ENCODE assay signal across 13 cellular contexts in genomic region chr4:22487333-22487732, GRCh38. TPM values are rescaled to one million over a fixed set of nuclear protein-coding genes. Genes with fewer than 3 reads are reported as not detected.
DNase-seq lines count a peak whose midpoint lies in the region; ATAC-seq and TF ChIP-seq lines count a peak whose summit lies in the region.
"Had no signal": no experiment of that assay in that cellular context is flagged by ENCODE, and none has a peak within 500 bp of the region (broad histone marks: within the 10 kb centered on the region; RNA-seq: fewer than 3 reads in every experiment).

No MANE protein-coding gene starts in this region.

- H2BK120ac ChIP-seq in H9 (ENCODE audit: low read depth, low read length, poor library complexity, severe bottlenecking) = no peak overlapping the region

- no peak overlapping the region for H2AK5ac ChIP-seq in H9 (ENCODE audit: insufficient read length, low read length)

- no peak overlapping the region for H2AFZ ChIP-seq in H9 (ENCODE audit: low read length)
- no peak overlapping the region for H2AFZ ChIP-seq in Karpas-422 (ENCODE audit: low read length)

- ATAC-seq in Right ventricle myocardium inferior (peak; percentile 49), right cardiac atrium (no peak), psoas muscle (peak; percentile 82 to 93 (median 88)), HG02870 (IDR thresholded peaks at IDR 0.05; ENCODE audit: unreplicated experiment) (no peak)

- H3K4me3 ChIP-seq in right cardiac atrium (ENCODE audit: low read length) = no peak overlapping the region
- no peak overlapping the region for H3K4me3 ChIP-seq in psoas muscle
- no peak overlapping the region for H3K4me3 ChIP-seq in Karpas-422 (ENCODE audit: low read length)
- H3K4me3 ChIP-seq: HAP-1 had no signal

- no peak overlapping the region for H3T11ph ChIP-seq in H9 (ENCODE audit: low read length)

- H3K4me1 ChIP-seq in right cardiac atrium (ENCODE audit: control insufficient read depth, insufficient read depth, low read length) = peaks cover 3% of the 10 kb centered on the region
- H3K4me1 ChIP-seq in H9 (ENCODE audit: insufficient read depth, low read length) = peaks cover 6% of the 10 kb centered on the region; the same call in 1 of the 2 replicates
- peaks cover 68% of the 10 kb centered on the region for H3K4me1 ChIP-seq in psoas muscle
- H3K4me1 ChIP-seq in Karpas-422 (ENCODE audit: low read length) = no peaks in the 10 kb centered on the region

- H3K56ac ChIP-seq in H9 (ENCODE audit: insufficient read length, low read depth, low read length) = no peak overlapping the region

- no peak overlapping the region for H4K5ac ChIP-seq in H9 (ENCODE audit: insufficient read length, low read depth, low read length)

- no peak overlapping the region for H3K4ac ChIP-seq in H9 (ENCODE audit: low read depth, low read length)

- H2BK12ac ChIP-seq in H9 (ENCODE audit: insufficient read length, low read depth, low read length) = no peak overlapping the region

- H3K27me3 ChIP-seq in right cardiac atrium (ENCODE audit: control insufficient read depth, insufficient read depth) = no peaks in the 10 kb centered on the region
- no peaks in the 10 kb centered on the region for H3K27me3 ChIP-seq in H9 (ENCODE audit: insufficient read depth, low read length)
- no peaks in the 10 kb centered on the region for H3K27me3 ChIP-seq in psoas muscle (ENCODE audit: insufficient read depth in 3 of 3, low read length in 2 of 3)
- no peaks in the 10 kb centered on the region for H3K27me3 ChIP-seq in Karpas-422 (ENCODE audit: low read length)

- H2BK15ac ChIP-seq in H9 (ENCODE audit: low read depth, low read length) = no peak overlapping the region

- H3K36me3 Mint-ChIP-seq in H9 (ENCODE audit: insufficient read depth in 1 of 3, low read depth in 3 of 3) (peaks cover 2 to 7% (median 3%) of the 10 kb centered on the region in 3 experiments; a peak in 3 of 7 replicates), glutamatergic neuron (ENCODE audit: unreplicated experiment) (no peaks in the 10 kb centered on the region)
- H3K36me3 Mint-ChIP-seq: CD4-positive, alpha-beta memory T cell had no signal

- no peak overlapping the region for H4K8ac ChIP-seq in H9 (replicated peaks; ENCODE audit: insufficient read length, low read depth, low read length)

- peaks cover 31% of the 10 kb centered on the region; the same call in 1 of the 2 replicates for H3K79me2 ChIP-seq in H9 (ENCODE audit: insufficient read depth, low read length)
- H3K79me2 ChIP-seq in Karpas-422 (ENCODE audit: low read length) = no peaks in the 10 kb centered on the region

- intact Hi-C loops in Right ventricle myocardium inferior (cut with DNase I) = no loop called here
- intact Hi-C loops in right cardiac atrium (cut with DNase I) = no loop called here
- intact Hi-C loops in psoas muscle (cut with DNase I) = no loop called here

- H3K23me2 ChIP-seq in H9 (ENCODE audit: insufficient read length, low read depth, low read length, poor library complexity, severe bottlenecking) = no peaks in the 10 kb centered on the region

- H3K9me2 ChIP-seq in Karpas-422 (replicated peaks; ENCODE audit: insufficient read depth, low read length) = no peaks in the 10 kb centered on the region

- H3K9ac ChIP-seq in H9 (ENCODE audit: extremely low read depth, insufficient read length, low read length) (no peak overlapping the region), Karpas-422 (ENCODE audit: low read length) (no peak overlapping the region)

- H3K4me1 Mint-ChIP-seq in H9 (peaks cover 51 to 59% of the 10 kb centered on the region in 2 experiments), glutamatergic neuron (ENCODE audit: low read depth, unreplicated experiment) (peaks cover 49% of the 10 kb centered on the region)
- H3K4me1 Mint-ChIP-seq: CD4-positive, alpha-beta memory T cell had no signal

- no peaks in the 10 kb centered on the region for H3K9me3 ChIP-seq in right cardiac atrium (ENCODE audit: control insufficient read depth, low read length)
- H3K9me3 ChIP-seq in H9 (ENCODE audit: control insufficient read depth, low read depth, low read length) = no peaks in the 10 kb centered on the region
- no peaks in the 10 kb centered on the region for H3K9me3 ChIP-seq in psoas muscle
- H3K9me3 ChIP-seq in Karpas-422 (ENCODE audit: low read length) = no peaks in the 10 kb centered on the region
- H3K9me3 ChIP-seq: HAP-1 had no signal

- no peak overlapping the region for H3K14ac ChIP-seq in H9 (ENCODE audit: insufficient read depth, low read length)

- H3K18ac ChIP-seq in H9 (ENCODE audit: insufficient read length, low read depth, low read length) = no peak overlapping the region

- H3K36me3 ChIP-seq in psoas muscle (ENCODE audit: insufficient read depth in 1 of 2, low read depth in 1 of 2) (no peaks in the 10 kb centered on the region), Karpas-422 (ENCODE audit: insufficient read depth, low read length) (no peaks in the 10 kb centered on the region)
- H3K36me3 ChIP-seq: HAP-1 had no signal

- TF ChIP-seq CTCF in H9 (conservative IDR thresholded peaks at IDR 0.05) (no peak), glutamatergic neuron (IDR thresholded peaks at IDR 0.05; ENCODE audit: partially characterized antibody, unreplicated experiment) (no peak), psoas muscle (IDR thresholded peaks at IDR 0.05) (no peak)

- H3K27ac Mint-ChIP-seq in H9 (peak overlapping the region in 2 of 3 experiments; percentile 40 to 79; a peak in 2 of 7 replicates), glutamatergic neuron (ENCODE audit: unreplicated experiment) (peak overlapping the region; percentile 20)
- H3K27ac Mint-ChIP-seq: CD4-positive, alpha-beta memory T cell had no signal

- no peak overlapping the region for H3K4me3 Mint-ChIP-seq in H9
- H3K4me3 Mint-ChIP-seq in glutamatergic neuron (ENCODE audit: unreplicated experiment) = no peak overlapping the region
- H3K4me3 Mint-ChIP-seq: CD4-positive, alpha-beta memory T cell had no signal

- no peak overlapping the region for H4K91ac ChIP-seq in H9 (ENCODE audit: insufficient read length, low read depth, low read length)

- H3K4me2 ChIP-seq in H9 (ENCODE audit: insufficient read depth, insufficient read length, low read length) (no peak overlapping the region), Karpas-422 (ENCODE audit: low read depth, low read length, poor library complexity, severe bottlenecking) (no peak overlapping the region)

- H2BK5ac ChIP-seq in H9 (ENCODE audit: insufficient read length, low read length) = no peak overlapping the region

- H3K9me3 Mint-ChIP-seq in H9 (no peaks in the 10 kb centered on the region), glutamatergic neuron (ENCODE audit: unreplicated experiment) (peaks cover 5% of the 10 kb centered on the region)

- DNase-seq in Right ventricle myocardium inferior (ENCODE audit: missing footprints) = no peak
- DNase-seq in right cardiac atrium = no peak
- no peak for DNase-seq in H9
- no peak for DNase-seq in glutamatergic neuron
- no peak for DNase-seq in psoas muscle
- no peak for DNase-seq in Karpas-422
- no peak for DNase-seq in NCI-H2029 (lab: John Stamatoyannopoulos, UW)
- DNase-seq: ACHN; CD4-positive, alpha-beta memory T cell; NCI-H1436; NCI-H510A treated with DMSO at 0.1 percent for 48 hours had no signal

- H3K27ac ChIP-seq in right cardiac atrium (ENCODE audit: low read length) = no peak overlapping the region
- H3K27ac ChIP-seq in H9 (ENCODE audit: insufficient read length, low read depth, low read length) = no peak overlapping the region
- H3K27ac ChIP-seq in psoas muscle = peak overlapping the region; percentile 71
- H3K27ac ChIP-seq in Karpas-422 (ENCODE audit: low read length) = no peak overlapping the region

- H3K27me3 Mint-ChIP-seq in H9 (ENCODE audit: low read depth) = no peaks in the 10 kb centered on the region
- H3K27me3 Mint-ChIP-seq in glutamatergic neuron (ENCODE audit: unreplicated experiment) = peaks cover 5% of the 10 kb centered on the region
- H3K27me3 Mint-ChIP-seq: CD4-positive, alpha-beta memory T cell had no signal

- no peaks in the 10 kb centered on the region for H3K79me1 ChIP-seq in H9 (ENCODE audit: insufficient read depth, low read depth, low read length, poor library complexity, severe bottlenecking)

- H3K23ac ChIP-seq in H9 (ENCODE audit: insufficient read length, low read depth, low read length) = no peak overlapping the region

- H2BK20ac ChIP-seq in H9 (ENCODE audit: low read depth, low read length, poor library complexity, severe bottlenecking) = no peak overlapping the region

- 84% methylated on average over 5 of the region's 5 CpGs for WGBS in right cardiac atrium
- no CpG with 5 or more reads among the region's 5 CpGs for WGBS in H9 (ENCODE audit: extremely low coverage, insufficient read length, low lambda C conversion rate)
- 28 to 61% (median 46%) methylated on average over 5 of the region's 5 CpGs for WGBS in psoas muscle, 3 donors

- peaks cover 2% of the 10 kb centered on the region for H4K20me1 ChIP-seq in H9 (ENCODE audit: control insufficient read depth, insufficient read depth, insufficient read length)
- H4K20me1 ChIP-seq in Karpas-422 (ENCODE audit: insufficient read depth, low read depth, low read length) = no peaks in the 10 kb centered on the region

RNA-seq across cellular contexts. Expression of gene ADGRA3, which starts 28.5 kb away (rescaled TPM):
- total RNA-seq in Right ventricle myocardium inferior (32.5 TPM), right cardiac atrium (10 to 100 TPM; 28.4 to 40.4 (median 31.4) TPM), H9 (2021) (54.4 and 56.5 TPM in 2 replicates), glutamatergic neuron (ENCODE audit: unreplicated experiment) (76.2 TPM), psoas muscle (10 to 100 TPM; 19.0 to 32.1 (median 23.2) TPM)
- polyA plus RNA-seq in right cardiac atrium (15.6 TPM), psoas muscle (10 to 100 TPM in 2 of 3 donors, 1 to 10 TPM in 1; 7.4 to 17.5 (median 16.9) TPM)
- not detected in 2 replicates for total RNA-seq in Karpas-422 (2014; rRNA removed; shearing (Covaris generic); ENCODE audit: low replicate concordance)

Comparison
In these comparisons a context has a peak if more than half of its experiments do, and no peak if none do; other contexts are left out.
1. ATAC-seq: peak in Right ventricle myocardium inferior (single experiment) and psoas muscle (4 of 4); none in right cardiac atrium (0 of 2) and HG02870 (single experiment).
2. RNA of gene ADGRA3, which starts 28.5 kb away (total RNA-seq): 76.2 TPM in glutamatergic neuron (single experiment), 54.4 to 56.5 TPM in H9, 28.4 to 40.4 TPM in right cardiac atrium, 32.5 TPM in Right ventricle myocardium inferior (single experiment) and 19.0 to 32.1 TPM in psoas muscle; not detected in Karpas-422; every median in the first group is over 10 times any median in the second.